ENCODE assay signal across 1 cellular context in the genomic region with DNA sequence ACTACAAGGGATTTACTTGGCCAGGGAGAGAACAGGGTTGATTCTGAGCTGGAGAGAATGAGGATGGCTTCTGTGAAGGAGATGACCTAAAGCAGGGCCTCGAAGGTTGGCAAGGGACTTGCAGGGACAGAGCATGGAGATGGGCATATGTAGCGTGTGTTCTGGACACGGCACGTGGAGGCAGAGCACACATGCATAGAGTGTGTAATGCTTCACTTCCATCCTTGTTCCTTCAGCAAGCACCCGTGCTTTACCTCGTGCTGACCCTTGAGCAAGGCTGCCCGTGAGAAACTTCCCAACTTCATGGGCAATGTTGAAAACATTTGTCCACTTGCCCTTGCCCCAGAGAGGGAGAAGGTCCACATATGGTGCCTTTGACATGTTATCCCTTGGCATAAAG.
TF ChIP-seq lines count a peak whose summit lies in the region.

No MANE protein-coding gene starts in this region.

TF ChIP-seq in K562, 482 proteins besides CTCF, POLR2A, EP300 and RAD21 (continued from another document and continues in another):
- TF ChIP-seq MGA (IDR thresholded peaks at IDR 0.05) (peak; percentile 62), LARP7 (IDR thresholded peaks at IDR 0.05) (no peak), STAT5B (CRISPR knock-in tag; IDR thresholded peaks at IDR 0.05) (no peak), ZNF395 (CRISPR knock-in tag; IDR thresholded peaks at IDR 0.05) (peak; percentile 43; the same call in 1 of the 2 replicates), HNRNPL (IDR thresholded peaks at IDR 0.05; ENCODE audit: low read depth, low read length) (no peak), ZNF609 (CRISPR knock-in tag; IDR thresholded peaks at IDR 0.05; ENCODE audit: borderline replicate concordance) (no peak), RBFOX2 (IDR thresholded peaks at IDR 0.05; ENCODE audit: low read depth, low read length) (no peak), TGIF2 (CRISPR knock-in tag; IDR thresholded peaks at IDR 0.05) (no peak), ZEB2 (IDR thresholded peaks at IDR 0.05) (no peak), MYC (IDR thresholded peaks at IDR 0.05; ENCODE audit: low read depth, low read length) (no peak), MYC (CRISPR knock-in tag; IDR thresholded peaks at IDR 0.05; ENCODE audit: borderline replicate concordance, low read depth) (no peak), POLR2B (IDR thresholded peaks at IDR 0.05; ENCODE audit: low read depth, partially characterized antibody) (no peak), PKNOX1 (IDR thresholded peaks at IDR 0.05) (no peak), NUFIP1 (IDR thresholded peaks at IDR 0.05; ENCODE audit: partially characterized antibody) (no peak), GTF2A2 (tag; IDR thresholded peaks at IDR 0.05) (no peak)
- TF ChIP-seq, protein P1, sequence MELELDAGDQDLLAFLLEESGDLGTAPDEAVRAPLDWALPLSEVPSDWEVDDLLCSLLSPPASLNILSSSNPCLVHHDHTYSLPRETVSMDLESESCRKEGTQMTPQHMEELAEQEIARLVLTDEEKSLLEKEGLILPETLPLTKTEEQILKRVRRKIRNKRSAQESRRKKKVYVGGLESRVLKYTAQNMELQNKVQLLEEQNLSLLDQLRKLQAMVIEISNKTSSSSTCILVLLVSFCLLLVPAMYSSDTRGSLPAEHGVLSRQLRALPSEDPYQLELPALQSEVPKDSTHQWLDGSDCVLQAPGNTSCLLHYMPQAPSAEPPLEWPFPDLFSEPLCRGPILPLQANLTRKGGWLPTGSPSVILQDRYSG (tag; conservative IDR thresholded peaks at IDR 0.05; ENCODE audit: low read depth), result peak; percentile 78; the same call in 1 of the 2 replicates
- TF ChIP-seq, protein P2, sequence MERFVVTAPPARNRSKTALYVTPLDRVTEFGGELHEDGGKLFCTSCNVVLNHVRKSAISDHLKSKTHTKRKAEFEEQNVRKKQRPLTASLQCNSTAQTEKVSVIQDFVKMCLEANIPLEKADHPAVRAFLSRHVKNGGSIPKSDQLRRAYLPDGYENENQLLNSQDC (CRISPR knock-in tag; IDR thresholded peaks at IDR 0.05), result no peak
